ENCODE assay signal across 11 cellular contexts in the genomic region with DNA sequence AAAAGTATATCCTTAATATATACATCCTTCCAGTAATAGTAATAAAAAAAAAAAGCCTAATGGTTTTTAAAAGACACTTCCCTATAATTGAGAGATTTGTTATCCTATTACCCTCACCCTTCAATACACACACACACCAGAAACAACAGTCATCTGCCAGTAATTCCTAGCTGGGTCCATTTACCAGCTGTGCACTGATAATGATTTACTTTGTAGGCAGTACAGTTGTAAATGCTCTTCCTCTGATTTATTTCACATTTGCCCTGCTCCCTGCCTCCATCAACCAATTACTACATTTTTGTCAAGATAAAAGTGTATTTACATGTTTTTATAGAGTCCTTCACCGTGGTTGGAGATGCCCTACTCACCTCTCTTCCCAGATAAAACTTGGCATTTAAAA. TPM values are rescaled to one million over a fixed set of nuclear protein-coding genes. Genes with fewer than 3 reads are reported as not detected.
DNase-seq lines count a peak whose midpoint lies in the region; TF ChIP-seq lines count a peak whose summit lies in the region.
"Had no signal": no experiment of that assay in that cellular context is flagged by ENCODE, and none has a peak within 500 bp of the region (broad histone marks: within the 10 kb centered on the region; RNA-seq: fewer than 3 reads in every experiment).

No MANE protein-coding gene starts in this region.

- no peak for TF ChIP-seq POLR2A in breast epithelium (IDR thresholded peaks at IDR 0.05)

- H3K4me3 ChIP-seq in ACC112 (ENCODE audit: low read depth, low read length) (no peak overlapping the region), breast epithelium (no peak overlapping the region), muscle layer of colon (ENCODE audit: low read depth in 1 of 2, low read length in 2 of 2) (peak overlapping the region in 1 of 2 donors; percentile 17)

- H3K79me2 ChIP-seq in ACC112 (ENCODE audit: control insufficient read depth, insufficient read depth, low read length, unreplicated experiment) = peaks cover 57% of the 10 kb centered on the region

- H3K36me3 ChIP-seq in ACC112 (ENCODE audit: insufficient read depth, low read length) (peaks cover 25% of the 10 kb centered on the region), breast epithelium (peaks cover 10% of the 10 kb centered on the region), muscle layer of colon (ENCODE audit: insufficient read depth, low read length) (peaks cover 78% of the 10 kb centered on the region)

- H3K27me3 ChIP-seq in ACC112 (ENCODE audit: insufficient read depth, low read length) (no peaks in the 10 kb centered on the region), breast epithelium (no peaks in the 10 kb centered on the region), muscle layer of colon (ENCODE audit: control insufficient read depth in 1 of 2, insufficient read depth in 2 of 2, low read length in 2 of 2) (no peaks in the 10 kb centered on the region)

- DNase-seq in LHCN-M2 (ENCODE audit: low read depth) (peak; percentile 53), breast epithelium (ENCODE audit: low spot score in 2 of 2) (no peak), SKM-1 (lab: John Stamatoyannopoulos, UW; ENCODE audit: unreplicated experiment) (no peak), SW 1271 (lab: John Stamatoyannopoulos, UW) (no peak), NCI-H1436 treated with DMSO at 0.1 percent for 48 hours (lab: John Stamatoyannopoulos, UW) (no peak), NCI-H345 treated with DMSO at 0.1 percent for 48 hours (lab: John Stamatoyannopoulos, UW; ENCODE audit: unreplicated experiment) (no peak)
- DNase-seq: activated CD8-positive, alpha-beta memory T cell treated with anti-CD3 and anti-CD28 coated beads, Interleukin-2, amount 50 U/mL, for 48 hours; foreskin melanocyte; naive B cell had no signal

- intact Hi-C loops in breast epithelium (cut with DNase I; ENCODE audit: low total_unique reads) = no loop called here

- H3K9ac ChIP-seq in muscle layer of colon (ENCODE audit: low read length) = no peak overlapping the region

- H2AFZ ChIP-seq in ACC112 (ENCODE audit: low read length, unreplicated experiment) = no peak overlapping the region

- no peaks in the 10 kb centered on the region for H3K9me3 ChIP-seq in breast epithelium
- H3K9me3 ChIP-seq in muscle layer of colon (ENCODE audit: low read length) = no peaks in the 10 kb centered on the region

- H3K27ac ChIP-seq in ACC112 (ENCODE audit: low read depth, low read length) (peak overlapping the region; percentile 56), breast epithelium (peak overlapping the region; percentile 73 to 93), muscle layer of colon (ENCODE audit: low read depth, low read length) (peak overlapping the region; percentile 50)

- no peak for TF ChIP-seq CTCF in breast epithelium (IDR thresholded peaks at IDR 0.05)

- H3K4me1 ChIP-seq in ACC112 (ENCODE audit: control insufficient read depth, insufficient read depth, low read length, unreplicated experiment) (peaks cover 55% of the 10 kb centered on the region), breast epithelium (peaks cover 7 to 47% of the 10 kb centered on the region in 2 donors), muscle layer of colon (ENCODE audit: insufficient read depth, low read length) (peaks cover 93% of the 10 kb centered on the region)

RNA-seq across cellular contexts. Expression of a gene that starts 12.4 kb away (rescaled TPM):
- total RNA-seq in LHCN-M2 (2014; rRNA removed) = 192 and 202 TPM in 2 replicates
- polyA plus RNA-seq in LHCN-M2 (2012) = 1,083 TPM
- 100 to 1,000 TPM; 333 to 609 (median 575) TPM for total RNA-seq in breast epithelium
